15 cellular contexts compared by ENCODE assay signal in genomic region chr15:69131362-69132215, GRCh38. TPM values are rescaled to one million over a fixed set of nuclear protein-coding genes. Genes with fewer than 3 reads are reported as not detected.
DNase-seq lines count a peak whose midpoint lies in the region; ATAC-seq and TF ChIP-seq lines count a peak whose summit lies in the region.
"Had no signal": no experiment of that assay in that cellular context is flagged by ENCODE, and none has a peak within 500 bp of the region (broad histone marks: within the 10 kb centered on the region; RNA-seq: fewer than 3 reads in every experiment).

No MANE protein-coding gene starts in this region.

- 79 to 91% (median 85%) methylated on average over 7 of the region's 7 CpGs for WGBS in heart left ventricle, 4 donors
- 84 to 86% (median 85%) methylated on average over 7 of the region's 7 CpGs for WGBS in ovary, 3 donors

- no peaks in the 10 kb centered on the region for H3K9me3 ChIP-seq in DOHH2 (ENCODE audit: control insufficient read depth, insufficient read depth, low read length)
- no peaks in the 10 kb centered on the region for H3K9me3 ChIP-seq in OCI-LY7 (ENCODE audit: low read length)
- no peaks in the 10 kb centered on the region for H3K9me3 ChIP-seq in heart left ventricle
- no peaks in the 10 kb centered on the region for H3K9me3 ChIP-seq in ovary
- H3K9me3 ChIP-seq: body of pancreas had no signal

- H3K4me3 ChIP-seq in DOHH2 (ENCODE audit: low read length) (peak overlapping the region; percentile 37), OCI-LY7 (ENCODE audit: low read depth, low read length, poor library complexity, severe bottlenecking) (no peak overlapping the region), heart left ventricle (no peak overlapping the region), ovary (no peak overlapping the region)
- H3K4me3 ChIP-seq: body of pancreas had no signal

- ATAC-seq in heart left ventricle (peak in 3 of 4 donors; percentile 59 to 80 (median 65)), GM18867 (IDR thresholded peaks at IDR 0.05; ENCODE audit: unreplicated experiment) (no peak), GM18907 (IDR thresholded peaks at IDR 0.05; ENCODE audit: unreplicated experiment) (no peak)
- ATAC-seq in activated T-cell treated with anti-CD3 and anti-CD28 coated beads, Interleukin-2, amount 50 U/mL, for 72 hours (replicated peaks in 1 of 2), result no peak
- ATAC-seq: activated CD8-positive, alpha-beta T cell treated with anti-CD3 and anti-CD28 coated beads for 36 hours; body of pancreas had no signal

- peak overlapping the region; percentile 57 for H3K4me2 ChIP-seq in DOHH2 (ENCODE audit: low read length)
- 0 out of 2 replicates have a peak overlapping the region, but pooled peaks have one; percentile 42 for H3K4me2 ChIP-seq in OCI-LY7 (ENCODE audit: low read length)

- no peak overlapping the region for H3K4me3 Mint-ChIP-seq in osteocyte (ENCODE audit: unreplicated experiment)
- no peak overlapping the region for H3K4me3 Mint-ChIP-seq in activated T-cell treated with anti-CD3 and anti-CD28 coated beads, Interleukin-2, amount 50 U/mL, for 72 hours
- H3K4me3 Mint-ChIP-seq: activated CD8-positive, alpha-beta T cell treated with anti-CD3 and anti-CD28 coated beads for 36 hours; mesothelial cell of epicardium had no signal

- H3K9me2 ChIP-seq in DOHH2 (replicated peaks; ENCODE audit: control insufficient read depth, low read length), result no peaks in the 10 kb centered on the region
- no peaks in the 10 kb centered on the region for H3K9me2 ChIP-seq in OCI-LY7 (ENCODE audit: insufficient read depth, low read length)

- no peaks in the 10 kb centered on the region for H3K36me3 Mint-ChIP-seq in osteocyte (ENCODE audit: unreplicated experiment)
- H3K36me3 Mint-ChIP-seq in activated T-cell treated with anti-CD3 and anti-CD28 coated beads, Interleukin-2, amount 50 U/mL, for 72 hours (ENCODE audit: insufficient read depth in 2 of 2), result no peaks in the 10 kb centered on the region
- H3K36me3 Mint-ChIP-seq: mesothelial cell of epicardium had no signal

- no peaks in the 10 kb centered on the region for H3K79me2 ChIP-seq in DOHH2 (ENCODE audit: control insufficient read depth, low read length)
- no peaks in the 10 kb centered on the region for H3K79me2 ChIP-seq in OCI-LY7 (ENCODE audit: insufficient read depth, low read depth, low read length)

- peaks cover 14% of the 10 kb centered on the region for H3K4me1 ChIP-seq in DOHH2 (ENCODE audit: control insufficient read depth, low read length)
- peaks cover 7% of the 10 kb centered on the region for H3K4me1 ChIP-seq in OCI-LY7 (ENCODE audit: insufficient read depth, low read length, poor library complexity, severe bottlenecking)
- H3K4me1 ChIP-seq in heart left ventricle, result peaks cover 0 to 64% (median 5%) of the 10 kb centered on the region in 12 donors
- no peaks in the 10 kb centered on the region for H3K4me1 ChIP-seq in ovary (ENCODE audit: insufficient read depth)

- CTCF ChIA-PET in OCI-LY7 (lab: Charles Lee; ENCODE audit: unreplicated experiment), result no interaction called here

- no peak for TF ChIP-seq POLR2A in heart left ventricle (IDR thresholded peaks at IDR 0.05)
- TF ChIP-seq POLR2A in ovary (IDR thresholded peaks at IDR 0.05), result no peak

- H3F3A ChIP-seq in DOHH2 (ENCODE audit: control insufficient read depth, insufficient read depth), result no peaks in the 10 kb centered on the region

- no peaks in the 10 kb centered on the region for H3K36me3 ChIP-seq in DOHH2 (ENCODE audit: control insufficient read depth, low read length)
- no peaks in the 10 kb centered on the region for H3K36me3 ChIP-seq in OCI-LY7 (ENCODE audit: insufficient read depth, low read length)
- H3K36me3 ChIP-seq in heart left ventricle, result no peaks in the 10 kb centered on the region
- H3K36me3 ChIP-seq in ovary, result no peaks in the 10 kb centered on the region

- H3K27me3 ChIP-seq in DOHH2 (ENCODE audit: control insufficient read depth, low read length) (no peaks in the 10 kb centered on the region), heart left ventricle (no peaks in the 10 kb centered on the region), ovary (no peaks in the 10 kb centered on the region)
- H3K27me3 ChIP-seq: body of pancreas had no signal

- intact Hi-C loops in OCI-LY7 (cut with micrococcal nuclease; ENCODE audit: unreplicated experiment) (no loop called here), heart left ventricle (cut with DNase I) (no loop called here), ovary (cut with DNase I) (no loop called here)

- H2AFZ ChIP-seq in OCI-LY7 (ENCODE audit: low read length), result peak overlapping the region; percentile 36

- POLR2A ChIA-PET in OCI-LY7 (lab: Charles Lee), result no interaction called here

- TF ChIP-seq CTCF in DOHH2 (IDR thresholded peaks at IDR 0.05; ENCODE audit: low read depth, low read length, poor library complexity, severe bottlenecking), result no peak
- no peak for TF ChIP-seq CTCF in OCI-LY7 (conservative IDR thresholded peaks at IDR 0.05; ENCODE audit: low read length)
- TF ChIP-seq CTCF in heart left ventricle (IDR thresholded peaks at IDR 0.05), result no peak
- TF ChIP-seq CTCF in osteocyte (IDR thresholded peaks at IDR 0.05), result no peak
- TF ChIP-seq CTCF in ovary (IDR thresholded peaks at IDR 0.05), result no peak

- no peaks in the 10 kb centered on the region for H4K20me1 ChIP-seq in DOHH2 (ENCODE audit: control insufficient read depth, insufficient read depth, low read depth, low read length)
- no peaks in the 10 kb centered on the region for H4K20me1 ChIP-seq in OCI-LY7 (ENCODE audit: insufficient read depth, low read length)

- TF ChIP-seq EP300 in ovary (IDR thresholded peaks at IDR 0.05), result no peak

- H3K9me3 Mint-ChIP-seq in osteocyte (ENCODE audit: unreplicated experiment), result no peaks in the 10 kb centered on the region
- no peaks in the 10 kb centered on the region for H3K9me3 Mint-ChIP-seq in activated T-cell treated with anti-CD3 and anti-CD28 coated beads, Interleukin-2, amount 50 U/mL, for 72 hours
- H3K9me3 Mint-ChIP-seq: activated CD8-positive, alpha-beta T cell treated with anti-CD3 and anti-CD28 coated beads for 36 hours; mesothelial cell of epicardium had no signal

- peaks cover 34% of the 10 kb centered on the region for H3K4me1 Mint-ChIP-seq in osteocyte (ENCODE audit: unreplicated experiment)
- H3K4me1 Mint-ChIP-seq in activated T-cell treated with anti-CD3 and anti-CD28 coated beads, Interleukin-2, amount 50 U/mL, for 72 hours (ENCODE audit: low read depth), result no peaks in the 10 kb centered on the region
- H3K4me1 Mint-ChIP-seq: mesothelial cell of epicardium had no signal

- peaks cover 4% of the 10 kb centered on the region for H3K27me3 Mint-ChIP-seq in osteocyte (ENCODE audit: unreplicated experiment)
- H3K27me3 Mint-ChIP-seq in activated T-cell treated with anti-CD3 and anti-CD28 coated beads, Interleukin-2, amount 50 U/mL, for 72 hours (ENCODE audit: low read depth), result peaks cover 8% of the 10 kb centered on the region
- H3K27me3 Mint-ChIP-seq: activated CD8-positive, alpha-beta T cell treated with anti-CD3 and anti-CD28 coated beads for 36 hours had no signal

- peak overlapping the region; percentile 12; the same call in 1 of the 2 replicates for H3K27ac ChIP-seq in DOHH2 (ENCODE audit: low read depth, low read length)
- no peak overlapping the region for H3K27ac ChIP-seq in OCI-LY7 (ENCODE audit: low read depth, low read length, poor library complexity, severe bottlenecking)
- H3K27ac ChIP-seq in heart left ventricle, result peak overlapping the region in 1 of 12 donors; percentile 90
- H3K27ac ChIP-seq in ovary, result no peak overlapping the region

- BruUV-seq in OCI-LY7 (replicated peaks; lab: Mats Ljungman, UMichigan), result no TSS peak

- DNase-seq in OCI-LY7 (ENCODE audit: low spot score), result peak; percentile 16
- peak in 2 of 5 donors; percentile 12 to 36 for DNase-seq in heart left ventricle
- no peak for DNase-seq in osteocyte (ENCODE audit: extremely low spot score, unreplicated experiment)
- no peak for DNase-seq in activated T-cell treated with anti-CD3 and anti-CD28 coated beads, Interleukin-2, amount 50 U/mL, for 72 hours
- no peak for DNase-seq in ovary
- DNase-seq: activated CD8-positive, alpha-beta T cell treated with anti-CD3 and anti-CD28 coated beads for 36 hours; activated effector memory CD4-positive, alpha-beta T cell treated with anti-CD3 and anti-CD28 coated beads, Interleukin-2, amount 50 U/mL, for 16 hours; NCI-H187; NCI-H526 treated with DMSO at 0.1 percent for 48 hours; SHP77 had no signal

- H3K27ac Mint-ChIP-seq in osteocyte (ENCODE audit: unreplicated experiment), result peak overlapping the region; percentile 4
- no peak overlapping the region for H3K27ac Mint-ChIP-seq in activated T-cell treated with anti-CD3 and anti-CD28 coated beads, Interleukin-2, amount 50 U/mL, for 72 hours
- H3K27ac Mint-ChIP-seq: activated CD8-positive, alpha-beta T cell treated with anti-CD3 and anti-CD28 coated beads for 36 hours; mesothelial cell of epicardium had no signal

RNA-seq across cellular contexts. Expression of gene GLCE, which starts 28.8 kb away (rescaled TPM):
- 7.1 and 7.3 TPM in 2 replicates for total RNA-seq in OCI-LY7 (2014; rRNA removed; shearing (Covaris generic))
- total RNA-seq in OCI-LY7 (2022) (7.0 and 7.2 TPM in 2 replicates), heart left ventricle (10 to 100 TPM in 2 of 9 donors, 1 to 10 TPM in 7; 7.8 to 14.3 (median 8.4) TPM), osteocyte (19.5 and 19.9 TPM in 2 replicates), ovary (10 to 100 TPM; 12.2 to 23.2 (median 17.5) TPM)
- polyA plus RNA-seq in heart left ventricle (1 to 10 TPM; 4.0 to 9.7 TPM), ovary (10 to 100 TPM; 13.0 to 15.6 TPM)
- total RNA-seq in activated T-cell treated with anti-CD3 and anti-CD28 coated beads, Interleukin-2, amount 50 U/mL, for 72 hours, result 1 to 10 TPM; 3.9 to 4.2 TPM

Comparison
In these comparisons a context has a peak if more than half of its experiments do, and no peak if none do; other contexts are left out.
1. ATAC-seq: peak in heart left ventricle (3 of 4); none in activated T-cell treated with anti-CD3 and anti-CD28 coated beads, Interleukin-2, amount 50 U/mL, for 72 hours (0 of 2), GM18867 (single experiment) and GM18907 (single experiment).